15 cellular contexts compared by ENCODE assay signal in genomic region chr1:151289080-151289935, GRCh38. TPM values are rescaled to one million over a fixed set of nuclear protein-coding genes. Genes with fewer than 3 reads are reported as not detected.
A peak's percentile ranks its signal among the peaks of the same experiment; 100 is the strongest.
DNase-seq lines count a peak whose midpoint lies in the region; ATAC-seq, FAIRE-seq and TF ChIP-seq lines count a peak whose summit lies in the region.
"Had no signal": no experiment of that assay in that cellular context is flagged by ENCODE, and none has a peak within 500 bp of the region (broad histone marks: within the 10 kb centered on the region; RNA-seq: fewer than 3 reads in every experiment).

No MANE protein-coding gene starts in this region.

- H3K4me3 ChIP-seq in neutrophil (ENCODE audit: low read depth in 1 of 2, low read length in 1 of 2), result no peak overlapping the region
- H3K4me3 ChIP-seq: ascending aorta, SJCRH30, upper lobe of right lung had no signal

- TF ChIP-seq POLR2A in GM18505 (IDR thresholded peaks at IDR 0.05; ENCODE audit: borderline replicate concordance, extremely low read depth, insufficient read depth, insufficient read length), result no peak

- H3K4me1 ChIP-seq in neutrophil (ENCODE audit: control insufficient read depth in 1 of 2, insufficient read depth in 1 of 2, low read depth in 1 of 2, low read length in 1 of 2), result peaks cover 5 to 6% of the 10 kb centered on the region in 2 experiments
- H3K4me1 ChIP-seq: SJCRH30, upper lobe of right lung had no signal

- no peaks in the 10 kb centered on the region for H3K9me3 ChIP-seq in neutrophil
- H3K9me3 ChIP-seq: ascending aorta, SJCRH30, upper lobe of right lung had no signal

- DNase-seq in activated T-cell treated with anti-CD3 and anti-CD28 coated beads, Interleukin-2, amount 50 U/mL, for 72 hours, result no peak
- DNase-seq in activated T-cell treated with anti-CD3 and anti-CD28 coated beads, Interleukin-2, amount 50 U/mL, for 1 hour, result no peak
- no peak for DNase-seq in HTR-8/SVneo (ENCODE audit: insufficient read length, low spot score)
- DNase-seq: DMS 273 treated with DMSO at 0.1 percent for 48 hours; NCI-H1092; NCI-H2171 treated with DMSO at 0.1 percent for 48 hours; NK-92 treated with Interleukin-12 subunit alpha and Interleukin-12 subunit beta, amount 100 ng/mL, for 24 hours; SJCRH30; upper lobe of right lung had no signal

- peaks cover 33% of the 10 kb centered on the region for H3K4me1 Mint-ChIP-seq in activated T-cell treated with anti-CD3 and anti-CD28 coated beads, Interleukin-2, amount 50 U/mL, for 72 hours (ENCODE audit: low read depth)
- H3K4me1 Mint-ChIP-seq in activated naive CD8-positive, alpha-beta T cell (ENCODE audit: low read depth), result peaks cover 20% of the 10 kb centered on the region

- ATAC-seq in activated T-cell treated with anti-CD3 and anti-CD28 coated beads, Interleukin-2, amount 50 U/mL, for 72 hours (replicated peaks in 1 of 2), result peak in 1 of 2 donors; percentile 8
- ATAC-seq in GM18505 (IDR thresholded peaks at IDR 0.05; ENCODE audit: unreplicated experiment), result no peak
- ATAC-seq: upper lobe of right lung had no signal

- no peaks in the 10 kb centered on the region for H3K27me3 Mint-ChIP-seq in activated T-cell treated with anti-CD3 and anti-CD28 coated beads, Interleukin-2, amount 50 U/mL, for 72 hours (ENCODE audit: low read depth)
- no peaks in the 10 kb centered on the region for H3K27me3 Mint-ChIP-seq in activated naive CD8-positive, alpha-beta T cell
- H3K27me3 Mint-ChIP-seq: progenitor cell of endocrine pancreas had no signal

- no peak for FAIRE-seq in HTR-8/SVneo (lab: Jason Lieb, UNC)
- FAIRE-seq: TTC549 had no signal

- H3K27ac ChIP-seq in neutrophil, result peak overlapping the region; percentile 49
- H3K27ac ChIP-seq: ascending aorta, SJCRH30, upper lobe of right lung had no signal

- H3K36me3 ChIP-seq in neutrophil, result peaks cover 93% of the 10 kb centered on the region

- no peaks in the 10 kb centered on the region for H3K9me3 Mint-ChIP-seq in activated T-cell treated with anti-CD3 and anti-CD28 coated beads, Interleukin-2, amount 50 U/mL, for 72 hours
- no peaks in the 10 kb centered on the region for H3K9me3 Mint-ChIP-seq in activated naive CD8-positive, alpha-beta T cell (ENCODE audit: low read depth)

- H3K27me3 ChIP-seq in neutrophil, result no peaks in the 10 kb centered on the region
- H3K27me3 ChIP-seq: ascending aorta, SJCRH30, upper lobe of right lung had no signal

- no peak for TF ChIP-seq CTCF in neutrophil (IDR thresholded peaks at IDR 0.05)

- H3K36me3 Mint-ChIP-seq in activated T-cell treated with anti-CD3 and anti-CD28 coated beads, Interleukin-2, amount 50 U/mL, for 72 hours (ENCODE audit: insufficient read depth in 2 of 2), result peaks cover 7 to 11% of the 10 kb centered on the region in 2 donors
- no peaks in the 10 kb centered on the region for H3K36me3 Mint-ChIP-seq in activated naive CD8-positive, alpha-beta T cell

- peak overlapping the region; percentile 34 for H3K27ac Mint-ChIP-seq in activated T-cell treated with anti-CD3 and anti-CD28 coated beads, Interleukin-2, amount 50 U/mL, for 72 hours
- peak overlapping the region; percentile 7 for H3K27ac Mint-ChIP-seq in activated naive CD8-positive, alpha-beta T cell
- H3K27ac Mint-ChIP-seq: progenitor cell of endocrine pancreas had no signal

- H3K4me3 Mint-ChIP-seq in activated T-cell treated with anti-CD3 and anti-CD28 coated beads, Interleukin-2, amount 50 U/mL, for 72 hours, result no peak overlapping the region
- no peak overlapping the region for H3K4me3 Mint-ChIP-seq in activated naive CD8-positive, alpha-beta T cell

RNA-seq across cellular contexts. Expression of gene ZNF687, which starts 7.2 kb away (rescaled TPM):
- total RNA-seq in activated T-cell treated with anti-CD3 and anti-CD28 coated beads, Interleukin-2, amount 50 U/mL, for 72 hours, result 10 to 100 TPM; 39.9 to 40.3 TPM

RNA-seq across cellular contexts. Expression of gene PSMD4, which starts 34.8 kb away (rescaled TPM):
- total RNA-seq in activated T-cell treated with anti-CD3 and anti-CD28 coated beads, Interleukin-2, amount 50 U/mL, for 72 hours, result 100 to 1,000 TPM; 168 to 205 TPM

RNA-seq across cellular contexts. Expression of gene PI4KB, which starts 37.9 kb away (rescaled TPM):
- 10 to 100 TPM; 64.8 to 71.4 TPM for total RNA-seq in activated T-cell treated with anti-CD3 and anti-CD28 coated beads, Interleukin-2, amount 50 U/mL, for 72 hours

RNA-seq across cellular contexts. Expression of gene RFX5, which starts 57.7 kb away (rescaled TPM):
- total RNA-seq in activated T-cell treated with anti-CD3 and anti-CD28 coated beads, Interleukin-2, amount 50 U/mL, for 72 hours, result 10 to 100 TPM; 67.6 to 95.4 TPM
